ENCODE assay signal across 26 cellular contexts in genomic region chr16:89536886-89537548, GRCh38. TPM values are rescaled to one million over a fixed set of nuclear protein-coding genes. Genes with fewer than 3 reads are reported as not detected.
DNase-seq lines count a peak whose midpoint lies in the region; ATAC-seq and TF ChIP-seq lines count a peak whose summit lies in the region.
"Had no signal": no experiment of that assay in that cellular context is flagged by ENCODE, and none has a peak within 500 bp of the region (broad histone marks: within the 10 kb centered on the region; RNA-seq: fewer than 3 reads in every experiment).

No MANE protein-coding gene starts in this region.

- H3K27ac Mint-ChIP-seq in activated naive CD4-positive, alpha-beta T cell treated with anti-CD3 and anti-CD28 coated beads, Interleukin-2, amount 10 ng/mL, durations not matched to agents 7 days and 5 days = peak overlapping the region; percentile 24
- no peak overlapping the region for H3K27ac Mint-ChIP-seq in endodermal cell
- H3K27ac Mint-ChIP-seq: activated naive CD4-positive, alpha-beta T cell treated with anti-CD3 and anti-CD28 coated beads, Interleukin-2, amount 50 U/mL, for 24 hours; activated T-cell treated with anti-CD3 and anti-CD28 coated beads, Interleukin-2, amount 50 U/mL, for 24 hours; dendritic cell treated with granulocyte-macrophage colony-stimulating factor and Interleukin-4, amounts not matched to agents 40 ng/mL and 50 ng/mL, for 4 days; progenitor cell of endocrine pancreas; WTC11 had no signal

- H3K4me1 ChIP-seq in endodermal cell (ENCODE audit: control insufficient read depth, insufficient read depth, low read length) (no peaks in the 10 kb centered on the region), tibial nerve (peaks cover 0 to 19% (median 8%) of the 10 kb centered on the region in 4 donors)
- H3K4me1 ChIP-seq: vagina had no signal

- H3K9me3 ChIP-seq in endodermal cell (ENCODE audit: control insufficient read depth, low read length) (no peaks in the 10 kb centered on the region), tibial nerve (no peaks in the 10 kb centered on the region)
- H3K9me3 ChIP-seq: gastrocnemius medialis, left ventricle myocardium inferior, vagina had no signal

- H3K4me1 Mint-ChIP-seq in activated naive CD4-positive, alpha-beta T cell treated with anti-CD3 and anti-CD28 coated beads, Interleukin-2, amount 10 ng/mL, durations not matched to agents 7 days and 5 days = peaks cover 24% of the 10 kb centered on the region
- no peaks in the 10 kb centered on the region for H3K4me1 Mint-ChIP-seq in endodermal cell
- H3K4me1 Mint-ChIP-seq: brain, WTC11 had no signal

- no peaks in the 10 kb centered on the region for H3K27me3 Mint-ChIP-seq in activated naive CD4-positive, alpha-beta T cell treated with anti-CD3 and anti-CD28 coated beads, Interleukin-2, amount 10 ng/mL, durations not matched to agents 7 days and 5 days
- no peaks in the 10 kb centered on the region for H3K27me3 Mint-ChIP-seq in endodermal cell (ENCODE audit: insufficient read depth)
- H3K27me3 Mint-ChIP-seq: activated naive CD4-positive, alpha-beta T cell treated with anti-CD3 and anti-CD28 coated beads, Interleukin-2, amount 50 U/mL, for 24 hours; activated T-cell treated with anti-CD3 and anti-CD28 coated beads, Interleukin-2, amount 50 U/mL, for 24 hours; brain; dendritic cell treated with granulocyte-macrophage colony-stimulating factor and Interleukin-4, amounts not matched to agents 40 ng/mL and 50 ng/mL, for 4 days; IgD-negative memory B cell; progenitor cell of endocrine pancreas had no signal

- no peak for DNase-seq in activated naive CD4-positive, alpha-beta T cell treated with anti-CD3 and anti-CD28 coated beads, Interleukin-2, amount 10 ng/mL, durations not matched to agents 7 days and 5 days
- DNase-seq in activated naive CD4-positive, alpha-beta T cell treated with anti-CD3 and anti-CD28 coated beads, Interleukin-2, amount 50 U/mL, for 16 hours = no peak
- DNase-seq in endodermal cell = no peak
- DNase-seq in myocyte (ENCODE audit: low read depth) = peak; percentile 29
- peak; percentile 82 for DNase-seq in superior temporal gyrus (ENCODE audit: extremely low spot score)
- DNase-seq in NCI-H2107 treated with DMSO at 0.1 percent for 48 hours (lab: John Stamatoyannopoulos, UW; ENCODE audit: unreplicated experiment) = no peak
- no peak for DNase-seq in tibial nerve (ENCODE audit: low spot score in 2 of 2)
- DNase-seq: activated CD8-positive, alpha-beta T cell treated with anti-CD3 and anti-CD28 coated beads, Interleukin-2, amount 10 ng/mL, durations not matched to agents 7 days and 5 days; activated T-cell treated with anti-CD3 and anti-CD28 coated beads, Interleukin-2, amount 50 U/mL, for 24 hours; gastrocnemius medialis; left ventricle myocardium inferior; NCI-H187; NCI-H2227 treated with DMSO at 0.1 percent for 48 hours; stimulated activated CD4-positive, alpha-beta T cell treated with anti-CD3 and anti-CD28 coated beads, Interleukin-2, amount 100 ng/mL, for 48 hours had no signal

- H3K27me3 ChIP-seq in endodermal cell (ENCODE audit: control insufficient read depth, insufficient read depth, low read length, poor library complexity, severe bottlenecking) = no peaks in the 10 kb centered on the region
- no peaks in the 10 kb centered on the region for H3K27me3 ChIP-seq in tibial nerve
- H3K27me3 ChIP-seq: gastrocnemius medialis, vagina had no signal

- CTCF ChIA-PET in activated naive CD4-positive, alpha-beta T cell treated with anti-CD3 and anti-CD28 coated beads, Interleukin-2, amount 10 ng/mL, durations not matched to agents 7 days and 5 days (lab: Charles Lee) = interaction anchor here (0.9 kb wide), 1 partner anchor 13 kb away, joined by 4 read pairs; no protein-coding TSS in a partner anchor

- no peak overlapping the region for H3K9ac ChIP-seq in endodermal cell (ENCODE audit: extremely low read depth, low read length, poor library complexity, severe bottlenecking)

- no peak overlapping the region for H3K4me3 Mint-ChIP-seq in activated naive CD4-positive, alpha-beta T cell treated with anti-CD3 and anti-CD28 coated beads, Interleukin-2, amount 10 ng/mL, durations not matched to agents 7 days and 5 days
- H3K4me3 Mint-ChIP-seq in endodermal cell = no peak overlapping the region
- H3K4me3 Mint-ChIP-seq: activated CD8-positive, alpha-beta T cell treated with anti-CD3 and anti-CD28 coated beads, Interleukin-2, amount 10 ng/mL, durations not matched to agents 7 days and 5 days; activated naive CD4-positive, alpha-beta T cell treated with anti-CD3 and anti-CD28 coated beads, Interleukin-2, amount 50 U/mL, for 24 hours; activated T-cell treated with anti-CD3 and anti-CD28 coated beads, Interleukin-2, amount 50 U/mL, for 24 hours; brain; CD14-positive monocyte; dendritic cell treated with granulocyte-macrophage colony-stimulating factor and Interleukin-4, amounts not matched to agents 40 ng/mL and 50 ng/mL, for 4 days; IgD-negative memory B cell; WTC11 had no signal

- WGBS in endodermal cell (ENCODE audit: insufficient coverage in 1 of 2, insufficient read length in 1 of 2), 2 experiments = 94 to 95% methylated on average over 32 to 36 of the region's 36 CpGs
- 52 to 54% methylated on average over 33 to 36 of the region's 36 CpGs for WGBS in tibial nerve, 2 donors

- TF ChIP-seq POLR2A in tibial nerve (IDR thresholded peaks at IDR 0.05) = no peak

- no peaks in the 10 kb centered on the region for H3K9me3 Mint-ChIP-seq in activated naive CD4-positive, alpha-beta T cell treated with anti-CD3 and anti-CD28 coated beads, Interleukin-2, amount 10 ng/mL, durations not matched to agents 7 days and 5 days
- no peaks in the 10 kb centered on the region for H3K9me3 Mint-ChIP-seq in endodermal cell
- H3K9me3 Mint-ChIP-seq: activated naive CD4-positive, alpha-beta T cell treated with anti-CD3 and anti-CD28 coated beads, Interleukin-2, amount 50 U/mL, for 24 hours; activated T-cell treated with anti-CD3 and anti-CD28 coated beads, Interleukin-2, amount 50 U/mL, for 24 hours; brain; dendritic cell treated with granulocyte-macrophage colony-stimulating factor and Interleukin-4, amounts not matched to agents 40 ng/mL and 50 ng/mL, for 4 days; IgD-negative memory B cell; WTC11 had no signal

- TF ChIP-seq CTCF in endodermal cell (conservative IDR thresholded peaks at IDR 0.05) (peak; percentile 25), tibial nerve (IDR thresholded peaks at IDR 0.05) (peak in 1 of 5 experiments; percentile 14)

- H3K4me3 ChIP-seq in endodermal cell (ENCODE audit: low read length) (no peak overlapping the region), tibial nerve (no peak overlapping the region)
- H3K4me3 ChIP-seq: gastrocnemius medialis, left ventricle myocardium inferior, vagina had no signal

- TF ChIP-seq EP300 in tibial nerve (IDR thresholded peaks at IDR 0.05) = peak in 1 of 2 donors; percentile 22

- H3K27ac ChIP-seq in endodermal cell (ENCODE audit: low read depth, low read length) (no peak overlapping the region), tibial nerve (peak overlapping the region in 2 of 4 donors; percentile 53 to 73)
- H3K27ac ChIP-seq: HL-60, left ventricle myocardium inferior, vagina had no signal

- H3K36me3 Mint-ChIP-seq in activated naive CD4-positive, alpha-beta T cell treated with anti-CD3 and anti-CD28 coated beads, Interleukin-2, amount 10 ng/mL, durations not matched to agents 7 days and 5 days = peaks cover 46% of the 10 kb centered on the region
- peaks cover 62% of the 10 kb centered on the region for H3K36me3 Mint-ChIP-seq in endodermal cell (ENCODE audit: low read depth)

- no peak for ATAC-seq in HG02642 (IDR thresholded peaks at IDR 0.05; ENCODE audit: poor library complexity, unreplicated experiment)
- ATAC-seq: activated CD8-positive, alpha-beta T cell treated with anti-CD3 and anti-CD28 coated beads, Interleukin-2, amount 10 ng/mL, durations not matched to agents 7 days and 5 days; gastrocnemius medialis; HCT116; Panc1; WTC11 had no signal

- H3K36me3 ChIP-seq in endodermal cell (ENCODE audit: control insufficient read depth, insufficient read depth, low read length) = peaks cover 74% of the 10 kb centered on the region
- H3K36me3 ChIP-seq in tibial nerve = peaks cover 0 to 83% (median 9%) of the 10 kb centered on the region in 3 donors

RNA-seq across cellular contexts. Expression of gene RPL13, which starts 23.5 kb away (rescaled TPM):
- total RNA-seq in endodermal cell (1,000 to 10,000 TPM; 1,911 to 2,019 TPM), myocyte (4,195 and 7,550 TPM in 2 replicates), tibial nerve (1,000 to 10,000 TPM; 5,811 to 9,745 (median 6,935) TPM)
- 2,841 TPM for polyA plus RNA-seq in endodermal cell (2013, experiment 1 of 2)
- 2,695 TPM for polyA plus RNA-seq in endodermal cell (2013, experiment 2 of 2)
- 2,114 TPM for polyA plus RNA-seq in myocyte (2012)

RNA-seq across cellular contexts. Expression of gene SPG7, which starts 28.8 kb away (rescaled TPM):
- 100 to 1,000 TPM; 153 to 156 TPM for total RNA-seq in endodermal cell
- polyA plus RNA-seq in endodermal cell (2013, experiment 1 of 2) = 85.2 TPM
- 78.0 TPM for polyA plus RNA-seq in endodermal cell (2013, experiment 2 of 2)
- 196 and 234 TPM in 2 replicates for total RNA-seq in myocyte
- 82.4 TPM for polyA plus RNA-seq in myocyte (2012)
- total RNA-seq in tibial nerve = 100 to 1,000 TPM; 102 to 178 (median 127) TPM

RNA-seq across cellular contexts. Expression of gene CPNE7, which starts 38.5 kb away (rescaled TPM):
- total RNA-seq in endodermal cell (1 to 10 TPM; 1.5 to 2.1 TPM), myocyte (8.1 and 10.8 TPM in 2 replicates), tibial nerve (10 to 100 TPM in 1 of 4 donors, 1 to 10 TPM in 1, under 1 TPM in 1, not detected in 1; 0.90 to 10.0 (median 4.2) TPM)
- polyA plus RNA-seq in endodermal cell (2013, experiment 1 of 2) = 5.8 TPM
- polyA plus RNA-seq in endodermal cell (2013, experiment 2 of 2) = 3.4 TPM
- polyA plus RNA-seq in myocyte (2012) = 2.4 TPM
- total RNA-seq: gastrocnemius medialis, left ventricle myocardium inferior had no signal
- polyA plus RNA-seq: CD14-positive monocyte, IgD-negative memory B cell had no signal

RNA-seq across cellular contexts. Expression of gene ANKRD11, which starts 46.7 kb away (rescaled TPM):
- 100 to 1,000 TPM; 118 to 159 TPM for total RNA-seq in endodermal cell
- 99.5 TPM for polyA plus RNA-seq in endodermal cell (2013, experiment 1 of 2)
- 88.3 TPM for polyA plus RNA-seq in endodermal cell (2013, experiment 2 of 2)
- total RNA-seq in myocyte = 34.2 and 37.1 TPM in 2 replicates
- polyA plus RNA-seq in myocyte (2012) = 85.5 TPM
- 100 to 1,000 TPM; 104 to 177 (median 112) TPM for total RNA-seq in tibial nerve

Comparison
In these comparisons a context has a peak if more than half of its experiments do, and no peak if none do; other contexts are left out.
1. DNase-seq: peak in myocyte (single experiment) and superior temporal gyrus (single experiment); none in activated naive CD4-positive, alpha-beta T cell treated with anti-CD3 and anti-CD28 coated beads, Interleukin-2, amount 10 ng/mL, durations not matched to agents 7 days and 5 days (single experiment), activated naive CD4-positive, alpha-beta T cell treated with anti-CD3 and anti-CD28 coated beads, Interleukin-2, amount 50 U/mL, for 16 hours (single experiment), endodermal cell (single experiment), NCI-H2107 treated with DMSO at 0.1 percent for 48 hours (single experiment) and tibial nerve (0 of 2).